Comparison of ENCODE assay signal across 1 cellular context in the genomic region with DNA sequence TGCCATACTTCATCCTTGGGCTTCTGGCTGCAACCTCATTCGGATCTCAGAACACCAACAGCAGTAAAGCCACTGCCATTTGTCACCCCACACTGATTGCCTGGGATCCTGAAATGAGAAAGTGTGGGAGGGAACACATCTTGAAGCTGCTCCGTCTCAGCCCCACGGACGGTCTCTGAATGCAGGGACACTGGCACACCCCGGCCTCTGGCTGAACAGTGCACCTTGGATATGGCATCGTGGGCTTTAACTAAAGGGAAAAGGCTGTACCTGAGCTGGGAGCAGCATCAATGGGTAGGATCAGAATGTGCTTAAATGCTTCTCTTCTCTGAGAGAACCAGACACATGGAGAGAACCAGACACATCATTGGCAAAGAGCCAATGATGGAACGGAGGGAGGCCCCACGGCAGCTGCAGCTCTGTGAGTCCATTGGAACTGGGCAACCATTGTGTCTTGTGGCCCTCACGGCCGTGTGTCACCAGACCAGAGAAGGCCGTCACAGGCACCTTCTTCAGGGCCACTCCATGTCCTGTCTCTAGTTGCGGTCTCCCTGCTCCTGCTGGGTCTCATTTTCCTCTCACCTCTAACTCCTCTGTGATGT.
TF ChIP-seq lines count a peak whose summit lies in the region.

No MANE protein-coding gene starts in this region.

TF ChIP-seq in SK-N-SH treated with all-trans-retinoic acid at 6 μM for 48 hours, 23 proteins besides CTCF, POLR2A, EP300 and RAD21 (continued from another document):
- TF ChIP-seq, protein P1, sequence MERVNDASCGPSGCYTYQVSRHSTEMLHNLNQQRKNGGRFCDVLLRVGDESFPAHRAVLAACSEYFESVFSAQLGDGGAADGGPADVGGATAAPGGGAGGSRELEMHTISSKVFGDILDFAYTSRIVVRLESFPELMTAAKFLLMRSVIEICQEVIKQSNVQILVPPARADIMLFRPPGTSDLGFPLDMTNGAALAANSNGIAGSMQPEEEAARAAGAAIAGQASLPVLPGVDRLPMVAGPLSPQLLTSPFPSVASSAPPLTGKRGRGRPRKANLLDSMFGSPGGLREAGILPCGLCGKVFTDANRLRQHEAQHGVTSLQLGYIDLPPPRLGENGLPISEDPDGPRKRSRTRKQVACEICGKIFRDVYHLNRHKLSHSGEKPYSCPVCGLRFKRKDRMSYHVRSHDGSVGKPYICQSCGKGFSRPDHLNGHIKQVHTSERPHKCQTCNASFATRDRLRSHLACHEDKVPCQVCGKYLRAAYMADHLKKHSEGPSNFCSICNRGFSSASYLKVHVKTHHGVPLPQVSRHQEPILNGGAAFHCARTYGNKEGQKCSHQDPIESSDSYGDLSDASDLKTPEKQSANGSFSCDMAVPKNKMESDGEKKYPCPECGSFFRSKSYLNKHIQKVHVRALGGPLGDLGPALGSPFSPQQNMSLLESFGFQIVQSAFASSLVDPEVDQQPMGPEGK (CRISPR knock-in tag; IDR thresholded peaks at IDR 0.05; ENCODE audit: borderline replicate concordance): no peak
- no peak for TF ChIP-seq ESRRG (CRISPR knock-in tag; IDR thresholded peaks at IDR 0.05)
- no peak for TF ChIP-seq ZNF565 (CRISPR knock-in tag; conservative IDR thresholded peaks at IDR 0.05; ENCODE audit: low read depth)
- TF ChIP-seq, protein P2, sequence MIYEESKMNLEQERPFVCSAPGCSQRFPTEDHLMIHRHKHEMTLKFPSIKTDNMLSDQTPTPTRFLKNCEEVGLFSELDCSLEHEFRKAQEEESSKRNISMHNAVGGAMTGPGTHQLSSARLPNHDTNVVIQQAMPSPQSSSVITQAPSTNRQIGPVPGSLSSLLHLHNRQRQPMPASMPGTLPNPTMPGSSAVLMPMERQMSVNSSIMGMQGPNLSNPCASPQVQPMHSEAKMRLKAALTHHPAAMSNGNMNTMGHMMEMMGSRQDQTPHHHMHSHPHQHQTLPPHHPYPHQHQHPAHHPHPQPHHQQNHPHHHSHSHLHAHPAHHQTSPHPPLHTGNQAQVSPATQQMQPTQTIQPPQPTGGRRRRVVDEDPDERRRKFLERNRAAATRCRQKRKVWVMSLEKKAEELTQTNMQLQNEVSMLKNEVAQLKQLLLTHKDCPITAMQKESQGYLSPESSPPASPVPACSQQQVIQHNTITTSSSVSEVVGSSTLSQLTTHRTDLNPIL (CRISPR knock-in tag; IDR thresholded peaks at IDR 0.05; ENCODE audit: low read depth): no peak
- TF ChIP-seq OSR1 (CRISPR knock-in tag; IDR thresholded peaks at IDR 0.05): no peak
- TF ChIP-seq, protein P3, sequence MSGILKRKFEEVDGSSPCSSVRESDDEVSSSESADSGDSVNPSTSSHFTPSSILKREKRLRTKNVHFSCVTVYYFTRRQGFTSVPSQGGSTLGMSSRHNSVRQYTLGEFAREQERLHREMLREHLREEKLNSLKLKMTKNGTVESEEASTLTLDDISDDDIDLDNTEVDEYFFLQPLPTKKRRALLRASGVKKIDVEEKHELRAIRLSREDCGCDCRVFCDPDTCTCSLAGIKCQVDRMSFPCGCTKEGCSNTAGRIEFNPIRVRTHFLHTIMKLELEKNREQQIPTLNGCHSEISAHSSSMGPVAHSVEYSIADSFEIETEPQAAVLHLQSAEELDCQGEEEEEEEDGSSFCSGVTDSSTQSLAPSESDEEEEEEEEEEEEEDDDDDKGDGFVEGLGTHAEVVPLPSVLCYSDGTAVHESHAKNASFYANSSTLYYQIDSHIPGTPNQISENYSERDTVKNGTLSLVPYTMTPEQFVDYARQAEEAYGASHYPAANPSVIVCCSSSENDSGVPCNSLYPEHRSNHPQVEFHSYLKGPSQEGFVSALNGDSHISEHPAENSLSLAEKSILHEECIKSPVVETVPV (CRISPR knock-in tag; IDR thresholded peaks at IDR 0.05): no peak
- TF ChIP-seq, protein P4, sequence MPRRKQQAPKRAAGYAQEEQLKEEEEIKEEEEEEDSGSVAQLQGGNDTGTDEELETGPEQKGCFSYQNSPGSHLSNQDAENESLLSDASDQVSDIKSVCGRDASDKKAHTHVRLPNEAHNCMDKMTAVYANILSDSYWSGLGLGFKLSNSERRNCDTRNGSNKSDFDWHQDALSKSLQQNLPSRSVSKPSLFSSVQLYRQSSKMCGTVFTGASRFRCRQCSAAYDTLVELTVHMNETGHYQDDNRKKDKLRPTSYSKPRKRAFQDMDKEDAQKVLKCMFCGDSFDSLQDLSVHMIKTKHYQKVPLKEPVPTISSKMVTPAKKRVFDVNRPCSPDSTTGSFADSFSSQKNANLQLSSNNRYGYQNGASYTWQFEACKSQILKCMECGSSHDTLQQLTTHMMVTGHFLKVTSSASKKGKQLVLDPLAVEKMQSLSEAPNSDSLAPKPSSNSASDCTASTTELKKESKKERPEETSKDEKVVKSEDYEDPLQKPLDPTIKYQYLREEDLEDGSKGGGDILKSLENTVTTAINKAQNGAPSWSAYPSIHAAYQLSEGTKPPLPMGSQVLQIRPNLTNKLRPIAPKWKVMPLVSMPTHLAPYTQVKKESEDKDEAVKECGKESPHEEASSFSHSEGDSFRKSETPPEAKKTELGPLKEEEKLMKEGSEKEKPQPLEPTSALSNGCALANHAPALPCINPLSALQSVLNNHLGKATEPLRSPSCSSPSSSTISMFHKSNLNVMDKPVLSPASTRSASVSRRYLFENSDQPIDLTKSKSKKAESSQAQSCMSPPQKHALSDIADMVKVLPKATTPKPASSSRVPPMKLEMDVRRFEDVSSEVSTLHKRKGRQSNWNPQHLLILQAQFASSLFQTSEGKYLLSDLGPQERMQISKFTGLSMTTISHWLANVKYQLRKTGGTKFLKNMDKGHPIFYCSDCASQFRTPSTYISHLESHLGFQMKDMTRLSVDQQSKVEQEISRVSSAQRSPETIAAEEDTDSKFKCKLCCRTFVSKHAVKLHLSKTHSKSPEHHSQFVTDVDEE (CRISPR knock-in tag; IDR thresholded peaks at IDR 0.05): no peak
- TF ChIP-seq PPARA (CRISPR knock-in tag; IDR thresholded peaks at IDR 0.05; ENCODE audit: borderline replicate concordance): no peak
- TF ChIP-seq RARB (CRISPR knock-in tag; IDR thresholded peaks at IDR 0.05): no peak
